Comparison of ENCODE assay signal across 21 cellular contexts in genomic region chr4:15707363-15707715, GRCh38.
"Had no signal": no experiment of that assay in that cellular context is flagged by ENCODE, and none has a peak within 500 bp of the region (broad histone marks: within the 10 kb centered on the region; RNA-seq: fewer than 3 reads in every experiment).

No MANE protein-coding gene starts in this region.

- H3K4me1 ChIP-seq: prostate gland had no signal

- H3K36me3 ChIP-seq: prostate gland, stomach, thoracic aorta had no signal

- H3K27ac Mint-ChIP-seq: activated CD4-positive, alpha-beta T cell treated with anti-CD3 and anti-CD28 coated beads, Interleukin-2, amount 10 ng/mL, durations not matched to agents 7 days and 5 days; activated CD8-positive, alpha-beta T cell treated with anti-CD3 and anti-CD28 coated beads, Interleukin-2, amount 10 ng/mL, durations not matched to agents 7 days and 5 days; activated naive CD4-positive, alpha-beta T cell treated with anti-CD3 and anti-CD28 coated beads, Interleukin-2, amount 10 ng/mL, durations not matched to agents 7 days and 5 days; mesothelial cell of epicardium; nephron; stimulated activated effector memory CD8-positive, alpha-beta T cell treated with anti-CD3 and anti-CD28 coated beads, Interleukin-12 subunit alpha, Interleukin-12 subunit beta, amount 100 ng/mL, for 72 hours had no signal

- H3K4me3 Mint-ChIP-seq: activated CD4-positive, alpha-beta T cell treated with anti-CD3 and anti-CD28 coated beads, Interleukin-2, amount 10 ng/mL, durations not matched to agents 7 days and 5 days; activated CD8-positive, alpha-beta T cell treated with anti-CD3 and anti-CD28 coated beads, Interleukin-2, amount 10 ng/mL, durations not matched to agents 7 days and 5 days; activated naive CD4-positive, alpha-beta T cell treated with anti-CD3 and anti-CD28 coated beads, Interleukin-2, amount 10 ng/mL, durations not matched to agents 7 days and 5 days; mesothelial cell of epicardium; nephron; stimulated activated effector memory CD8-positive, alpha-beta T cell treated with anti-CD3 and anti-CD28 coated beads, Interleukin-12 subunit alpha, Interleukin-12 subunit beta, amount 100 ng/mL, for 72 hours had no signal

- H3K4me1 Mint-ChIP-seq: nephron had no signal

- DNase-seq: activated CD4-positive, alpha-beta T cell treated with anti-CD3 and anti-CD28 coated beads, Interleukin-2, amount 10 ng/mL, durations not matched to agents 7 days and 5 days; activated CD4-positive, CD25-positive, alpha-beta regulatory T cell; activated CD8-positive, alpha-beta T cell treated with anti-CD3 and anti-CD28 coated beads, Interleukin-2, amount 10 ng/mL, durations not matched to agents 7 days and 5 days; activated effector memory CD4-positive, alpha-beta T cell treated with Interleukin-2 at 50 U/mL for 16 hours; activated naive CD4-positive, alpha-beta T cell treated with anti-CD3 and anti-CD28 coated beads, Interleukin-2, amount 10 ng/mL, durations not matched to agents 7 days and 5 days; activated T-cell treated with anti-CD3 and anti-CD28 coated beads, Interleukin-2, amount 50 U/mL, for 48 hours; cerebellar nuclear complex; effector CD4-positive, alpha-beta T cell; foreskin keratinocyte; hypothalamus; islet precursor cell; stimulated activated CD4-positive, alpha-beta T cell treated with anti-CD3 and anti-CD28 coated beads, Interleukin-4, amount 100 ng/mL, for 24 hours; stomach; T-helper 1 cell; T-helper 9 cell had no signal

- H3K9me3 Mint-ChIP-seq: activated CD4-positive, alpha-beta T cell treated with anti-CD3 and anti-CD28 coated beads, Interleukin-2, amount 10 ng/mL, durations not matched to agents 7 days and 5 days; activated naive CD4-positive, alpha-beta T cell treated with anti-CD3 and anti-CD28 coated beads, Interleukin-2, amount 10 ng/mL, durations not matched to agents 7 days and 5 days; mesothelial cell of epicardium; nephron; stimulated activated effector memory CD8-positive, alpha-beta T cell treated with anti-CD3 and anti-CD28 coated beads, Interleukin-12 subunit alpha, Interleukin-12 subunit beta, amount 100 ng/mL, for 72 hours had no signal

- H3K4me3 ChIP-seq: prostate gland, stomach, thoracic aorta had no signal

- H3K36me3 Mint-ChIP-seq: activated naive CD4-positive, alpha-beta T cell treated with anti-CD3 and anti-CD28 coated beads, Interleukin-2, amount 10 ng/mL, durations not matched to agents 7 days and 5 days; mesothelial cell of epicardium; stimulated activated effector memory CD8-positive, alpha-beta T cell treated with anti-CD3 and anti-CD28 coated beads, Interleukin-12 subunit alpha, Interleukin-12 subunit beta, amount 100 ng/mL, for 72 hours had no signal

- H3K27me3 ChIP-seq: foreskin keratinocyte, stomach had no signal

- H3K27ac ChIP-seq: foreskin keratinocyte, prostate gland, thoracic aorta had no signal

- H3K9me3 ChIP-seq: prostate gland, stomach, thoracic aorta had no signal

- ATAC-seq: activated CD8-positive, alpha-beta T cell treated with anti-CD3 and anti-CD28 coated beads, Interleukin-2, amount 10 ng/mL, durations not matched to agents 7 days and 5 days; esophagus mucosa; foreskin keratinocyte; stimulated activated effector memory CD8-positive, alpha-beta T cell treated with anti-CD3 and anti-CD28 coated beads, Interleukin-12 subunit alpha, Interleukin-12 subunit beta, amount 100 ng/mL, for 72 hours had no signal
